1 cellular context compared by ENCODE assay signal in genomic region chr7:112939589-112940313, GRCh38.
TF ChIP-seq lines count a peak whose summit lies in the region.

No MANE protein-coding gene starts in this region.

TF ChIP-seq in K562, 482 proteins besides CTCF, POLR2A, EP300 and RAD21 (continued from another document and continues in another):
- no peak for TF ChIP-seq THAP12 (CRISPR knock-in tag; IDR thresholded peaks at IDR 0.05)
- TF ChIP-seq GMEB1 (CRISPR knock-in tag; IDR thresholded peaks at IDR 0.05), result 0 out of 2 replicates have a peak, but pooled peaks have one; percentile 38
- TF ChIP-seq RHOXF2B (CRISPR knock-in tag; conservative IDR thresholded peaks at IDR 0.05), result no peak
- TF ChIP-seq GATAD2A (IDR thresholded peaks at IDR 0.05), result no peak
- TF ChIP-seq ZNF23 (CRISPR knock-in tag; IDR thresholded peaks at IDR 0.05), result peak; percentile 64; the same call in 1 of the 2 replicates
- TF ChIP-seq RERE (CRISPR knock-in tag; IDR thresholded peaks at IDR 0.05; ENCODE audit: borderline replicate concordance), result no peak
- peak in 1 of 3 experiments; percentile 73; a peak in 2 of 6 replicates for TF ChIP-seq ZBTB11 (CRISPR knock-in tag; IDR thresholded peaks at IDR 0.05)
- peak; percentile 100 for TF ChIP-seq NRF1 (conservative IDR thresholded peaks at IDR 0.05 in 1 of 2, IDR thresholded peaks at IDR 0.05 in 1 of 2)
- no peak for TF ChIP-seq U2AF1 (optimal IDR thresholded peaks at IDR 0.05; ENCODE audit: low read depth, low read length)
- TF ChIP-seq PATZ1 (CRISPR knock-in tag; IDR thresholded peaks at IDR 0.05; ENCODE audit: borderline replicate concordance), result no peak
- TF ChIP-seq CHD7 (IDR thresholded peaks at IDR 0.05; ENCODE audit: low read depth, low read length), result no peak
- TF ChIP-seq SMAD2 (IDR thresholded peaks at IDR 0.05; ENCODE audit: low read depth, low read length), result no peak
- no peak for TF ChIP-seq XRCC3 (IDR thresholded peaks at IDR 0.05)
- 0 out of 2 replicates have a peak, but pooled peaks have one; percentile 49 for TF ChIP-seq ATF4 (CRISPR knock-in tag; IDR thresholded peaks at IDR 0.05)
- TF ChIP-seq HCFC1 (IDR thresholded peaks at IDR 0.05; ENCODE audit: low read depth, low read length), result peak; percentile 65
- TF ChIP-seq TFE3 (CRISPR knock-in tag; IDR thresholded peaks at IDR 0.05), result no peak
